In genomic region chr3:58175098-58175428, GRCh38 we compare ENCODE assay signal across 16 cellular contexts. TPM values are rescaled to one million over a fixed set of nuclear protein-coding genes. Genes with fewer than 3 reads are reported as not detected.
A peak's percentile ranks its signal among the peaks of the same experiment; 100 is the strongest.
DNase-seq lines count a peak whose midpoint lies in the region; ATAC-seq, FAIRE-seq and TF ChIP-seq lines count a peak whose summit lies in the region.
"Had no signal": no experiment of that assay in that cellular context is flagged by ENCODE, and none has a peak within 500 bp of the region (broad histone marks: within the 10 kb centered on the region; RNA-seq: fewer than 3 reads in every experiment).

No MANE protein-coding gene starts in this region.

- ATAC-seq in RWPE2 (ENCODE audit: low read depth) (no peak), pancreas (no peak), HG03280 (IDR thresholded peaks at IDR 0.05; ENCODE audit: unreplicated experiment) (no peak)
- ATAC-seq: activated naive CD8-positive, alpha-beta T cell treated with anti-CD3 and anti-CD28 coated beads, Interleukin-2, amount 50 U/mL, for 24 hours; HCT116 had no signal

- no peaks in the 10 kb centered on the region for H4K20me1 ChIP-seq in GM23248 (ENCODE audit: insufficient read depth)

- H3K4me2 ChIP-seq in GM23248 (ENCODE audit: unreplicated experiment) = no peak overlapping the region

- intact Hi-C loops in pancreas (cut with DNase I) = no loop called here

- H3K27me3 ChIP-seq in GM23248 (replicated peaks; ENCODE audit: insufficient read depth) (no peaks in the 10 kb centered on the region), RWPE2 (ENCODE audit: insufficient read depth, poor library complexity, severe bottlenecking) (no peaks in the 10 kb centered on the region), pancreas (no peaks in the 10 kb centered on the region), MG63 (no peaks in the 10 kb centered on the region)

- no peaks in the 10 kb centered on the region for H3K9me3 ChIP-seq in GM23248 (ENCODE audit: low read depth)
- H3K9me3 ChIP-seq in RWPE2 (ENCODE audit: severe bottlenecking) = no peaks in the 10 kb centered on the region
- H3K9me3 ChIP-seq in pancreas = no peaks in the 10 kb centered on the region
- no peaks in the 10 kb centered on the region for H3K9me3 ChIP-seq in MG63

- 32 to 41% methylated on average over 3 of the region's 3 CpGs for WGBS in GM23248 (ENCODE audit: low coverage in 1 of 2, low lambda C conversion rate in 2 of 2, missing lambda C conversion rate in 2 of 2), 2 experiments
- 5 to 7% methylated on average over 3 of the region's 3 CpGs for WGBS in pancreas, 2 donors

- DNase-seq in GM23248 = no peak
- no peak for DNase-seq in RWPE2 (ENCODE audit: low spot score)
- DNase-seq in foreskin melanocyte = peak; percentile 61
- no peak for DNase-seq in pancreas
- no peak for DNase-seq in NCI-H345 (lab: John Stamatoyannopoulos, UW)
- DNase-seq in MG63 = no peak
- DNase-seq in MV-4-11 (lab: John Stamatoyannopoulos, UW) = no peak
- DNase-seq: activated naive CD8-positive, alpha-beta T cell treated with anti-CD3 and anti-CD28 coated beads, Interleukin-2, amount 50 U/mL, for 24 hours; effector CD4-positive, alpha-beta T cell; NCI-H82; stimulated activated CD4-positive, alpha-beta T cell treated with anti-CD3 and anti-CD28 coated beads, Interleukin-4, amount 100 ng/mL, for 24 hours; stimulated activated naive CD4-positive, alpha-beta T cell had no signal

- no peaks in the 10 kb centered on the region for H3K79me2 ChIP-seq in GM23248 (ENCODE audit: insufficient read depth)

- H3K9me2 ChIP-seq in GM23248 (ENCODE audit: insufficient read depth) = no peaks in the 10 kb centered on the region

- H3K27ac ChIP-seq in GM23248 (no peak overlapping the region), RWPE2 (ENCODE audit: poor library complexity, severe bottlenecking) (peak overlapping the region; percentile 67), pancreas (peak overlapping the region; percentile 53 to 87 (median 80))

- no peak for FAIRE-seq in pancreas (lab: Jason Lieb, UNC)

- peaks cover 29% of the 10 kb centered on the region for H3F3A ChIP-seq in GM23248 (ENCODE audit: insufficient read depth)

- peaks cover 16% of the 10 kb centered on the region for H3K36me3 ChIP-seq in GM23248 (ENCODE audit: low read depth)
- peaks cover 17% of the 10 kb centered on the region for H3K36me3 ChIP-seq in RWPE2 (ENCODE audit: low read depth)
- peaks cover 0 to 13% (median 0%) of the 10 kb centered on the region in 3 donors for H3K36me3 ChIP-seq in pancreas
- peaks cover 10% of the 10 kb centered on the region for H3K36me3 ChIP-seq in MG63

- H3K4me1 ChIP-seq in GM23248 (ENCODE audit: insufficient read depth) (peaks cover 6% of the 10 kb centered on the region; the same call in 1 of the 2 replicates), RWPE2 (ENCODE audit: insufficient read depth, poor library complexity, severe bottlenecking) (peaks cover 29% of the 10 kb centered on the region), pancreas (peaks cover 33 to 51% (median 43%) of the 10 kb centered on the region in 3 donors)

- peak overlapping the region; percentile 18 for H3K9ac ChIP-seq in GM23248

- no peak overlapping the region for H3K4me3 ChIP-seq in GM23248
- no peak overlapping the region for H3K4me3 ChIP-seq in RWPE2 (ENCODE audit: severe bottlenecking)
- H3K4me3 ChIP-seq in pancreas = no peak overlapping the region
- H3K4me3 ChIP-seq in MG63 = no peak overlapping the region

- TF ChIP-seq CTCF in RWPE2 (IDR thresholded peaks at IDR 0.05; ENCODE audit: poor library complexity, severe bottlenecking) = no peak
- no peak for TF ChIP-seq CTCF in pancreas (IDR thresholded peaks at IDR 0.05)

- H2AFZ ChIP-seq in GM23248 = 0 out of 2 replicates have a peak overlapping the region, but pooled peaks have one; percentile 17

- in situ Hi-C loops in GM23248 (cut with MboI) = no loop called here

RNA-seq across cellular contexts. Expression of gene DNASE1L3, which starts 35.7 kb away (rescaled TPM):
- total RNA-seq in GM23248 (2014; rRNA removed; shearing (Covaris generic)) = not detected in 2 replicates
- not detected in 2 replicates for polyA plus RNA-seq in GM23248 (2016; fragmentation: Nextera tagmentation; extraction: Ambion mirVana)
- under 1 TPM in 4 of 6 donors, not detected in 2; 0.20 to 0.37 (median 0.28) TPM for total RNA-seq in pancreas
- polyA plus RNA-seq in pancreas = under 1 TPM; 0.38 to 0.49 TPM
- not detected in 2 replicates for total RNA-seq in MG63 (2014; rRNA removed; shearing (Covaris generic); ENCODE audit: low replicate concordance)
- total RNA-seq: HT1080, renal cortical epithelial cell had no signal
